19 cellular contexts compared by ENCODE assay signal in the genomic region with DNA sequence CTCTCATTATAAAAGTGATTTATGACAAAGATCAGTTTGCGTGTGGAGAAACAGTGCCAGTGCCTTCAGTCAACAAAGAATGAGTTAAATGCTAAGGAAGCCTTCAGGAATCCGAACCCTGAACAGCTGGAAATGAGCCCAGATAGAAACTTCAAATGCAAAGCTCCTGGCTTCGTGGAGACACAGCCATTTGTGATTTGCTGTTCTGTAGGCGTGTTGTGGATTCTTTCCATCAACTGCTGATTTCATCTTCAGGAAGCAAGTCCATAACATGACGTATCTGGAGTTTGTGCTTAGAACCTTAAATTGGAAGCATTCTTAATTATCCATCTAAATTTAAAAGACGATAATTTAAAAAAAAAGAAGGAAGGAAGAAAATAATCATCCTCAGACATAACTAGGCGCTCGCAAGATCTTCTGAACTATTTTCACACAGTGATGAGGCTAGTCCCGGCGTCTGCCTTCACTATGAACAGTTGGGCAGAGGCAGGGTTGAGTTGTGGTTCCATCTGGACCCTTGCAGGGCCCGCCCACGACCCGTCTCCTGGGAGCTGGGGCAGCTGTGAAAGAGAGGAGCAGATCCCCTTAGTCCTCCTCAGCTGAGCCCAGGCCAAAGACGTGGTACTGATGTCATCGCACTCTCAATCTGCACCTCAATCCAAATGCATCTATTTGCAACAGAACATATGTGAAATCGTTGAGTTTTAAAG. TPM values are rescaled to one million over a fixed set of nuclear protein-coding genes. Genes with fewer than 3 reads are reported as not detected.
DNase-seq lines count a peak whose midpoint lies in the region; ATAC-seq and TF ChIP-seq lines count a peak whose summit lies in the region.
"Had no signal": no experiment of that assay in that cellular context is flagged by ENCODE, and none has a peak within 500 bp of the region (broad histone marks: within the 10 kb centered on the region; RNA-seq: fewer than 3 reads in every experiment).

No MANE protein-coding gene starts in this region.

- no peak for ATAC-seq in omental fat pad (ENCODE audit: low FRiP score)
- ATAC-seq: foreskin keratinocyte had no signal

- peak overlapping the region; percentile 28 to 76 (median 53) for H3K4me2 ChIP-seq in BLaER1 treated with 17β-estradiol and CSF1 and Interleukin-3, amounts not matched to agents 10 nM and 100 nM

- H3K4me1 ChIP-seq in BLaER1 treated with 17β-estradiol and CSF1 and Interleukin-3, amounts not matched to agents 10 nM and 100 nM, result peaks cover 12 to 47% (median 27%) of the 10 kb centered on the region in 10 experiments
- H3K4me1 ChIP-seq: foreskin keratinocyte had no signal

- H3K9ac ChIP-seq in BLaER1 treated with 17β-estradiol and CSF1 and Interleukin-3, amounts not matched to agents 10 nM and 100 nM, result peak overlapping the region in 2 of 11 experiments; percentile 1 to 42; a peak in 1 of 22 replicates

- H3K4me1 Mint-ChIP-seq in endothelial cell (ENCODE audit: unreplicated experiment), result no peaks in the 10 kb centered on the region

- H3K4me3 Mint-ChIP-seq in endothelial cell (ENCODE audit: unreplicated experiment), result peak overlapping the region; percentile 42
- H3K4me3 Mint-ChIP-seq: activated naive CD8-positive, alpha-beta T cell; dendritic cell treated with granulocyte-macrophage colony-stimulating factor and Interleukin-4, amounts not matched to agents 40 ng/mL and 50 ng/mL, for 4 days had no signal

- no peaks in the 10 kb centered on the region for H3K9me3 ChIP-seq in BLaER1 treated with 17β-estradiol and CSF1 and Interleukin-3, amounts not matched to agents 10 nM and 100 nM (replicated peaks in 1 of 11)
- H3K9me3 ChIP-seq: breast epithelium, neutrophil had no signal

- no peak for TF ChIP-seq CTCF in endothelial cell (IDR thresholded peaks at IDR 0.05; ENCODE audit: unreplicated experiment)
- TF ChIP-seq CTCF in coronary artery (IDR thresholded peaks at IDR 0.05), result no peak
- no peak for TF ChIP-seq CTCF in omental fat pad (IDR thresholded peaks at IDR 0.05)

- H3K27ac ChIP-seq in BLaER1 treated with 17β-estradiol and CSF1 and Interleukin-3, amounts not matched to agents 10 nM and 100 nM, result no peak overlapping the region
- H3K27ac ChIP-seq in coronary artery, result no peak overlapping the region
- H3K27ac ChIP-seq: breast epithelium, foreskin keratinocyte, neutrophil, RWPE1 had no signal

- no peak overlapping the region for H3K27ac Mint-ChIP-seq in endothelial cell (ENCODE audit: unreplicated experiment)
- H3K27ac Mint-ChIP-seq: activated naive CD8-positive, alpha-beta T cell; dendritic cell treated with granulocyte-macrophage colony-stimulating factor and Interleukin-4, amounts not matched to agents 40 ng/mL and 50 ng/mL, for 4 days had no signal

- no peaks in the 10 kb centered on the region for H3K27me3 ChIP-seq in BLaER1 treated with 17β-estradiol and CSF1 and Interleukin-3, amounts not matched to agents 10 nM and 100 nM
- H3K27me3 ChIP-seq: breast epithelium, foreskin keratinocyte, neutrophil had no signal

- H4K20me1 ChIP-seq in BLaER1 treated with 17β-estradiol and CSF1 and Interleukin-3, amounts not matched to agents 10 nM and 100 nM, result peaks cover 0 to 49% (median 9%) of the 10 kb centered on the region in 11 experiments; a peak in 12 of 22 replicates

- peaks cover 11% of the 10 kb centered on the region for H3K36me3 Mint-ChIP-seq in endothelial cell (ENCODE audit: low read depth, unreplicated experiment)

- DNase-seq in NCI-H1694 treated with DMSO at 0.1 percent for 48 hours (lab: John Stamatoyannopoulos, UW), result peak; percentile 89
- no peak for DNase-seq in endothelial cell (ENCODE audit: low spot score)
- peak; percentile 71 for DNase-seq in myocyte (ENCODE audit: low read depth)
- no peak for DNase-seq in coronary artery (ENCODE audit: low spot score)
- no peak for DNase-seq in cortex of kidney (lab: John Stamatoyannopoulos, UW)
- DNase-seq in omental fat pad (ENCODE audit: low spot score), result no peak
- no peak for DNase-seq in NCI-H774 (lab: John Stamatoyannopoulos, UW)
- DNase-seq: COR-L47, foreskin keratinocyte, MM.1S, NCI-H345, SW 1271 had no signal

- H3K27me3 Mint-ChIP-seq in endothelial cell (ENCODE audit: unreplicated experiment), result peaks cover 2% of the 10 kb centered on the region
- H3K27me3 Mint-ChIP-seq: activated naive CD8-positive, alpha-beta T cell; dendritic cell treated with granulocyte-macrophage colony-stimulating factor and Interleukin-4, amounts not matched to agents 40 ng/mL and 50 ng/mL, for 4 days had no signal

- no peaks in the 10 kb centered on the region for H3K9me3 Mint-ChIP-seq in endothelial cell (ENCODE audit: unreplicated experiment)
- H3K9me3 Mint-ChIP-seq: dendritic cell treated with granulocyte-macrophage colony-stimulating factor and Interleukin-4, amounts not matched to agents 40 ng/mL and 50 ng/mL, for 4 days had no signal

- peaks cover 11 to 68% (median 49%) of the 10 kb centered on the region in 11 experiments; a peak in 21 of 22 replicates for H3K36me3 ChIP-seq in BLaER1 treated with 17β-estradiol and CSF1 and Interleukin-3, amounts not matched to agents 10 nM and 100 nM
- H3K36me3 ChIP-seq: breast epithelium had no signal

- no peak overlapping the region for H3K4me3 ChIP-seq in BLaER1 treated with 17β-estradiol and CSF1 and Interleukin-3, amounts not matched to agents 10 nM and 100 nM
- no peak overlapping the region for H3K4me3 ChIP-seq in coronary artery
- H3K4me3 ChIP-seq: breast epithelium had no signal

RNA-seq across cellular contexts. Expression of gene TCFL5, which starts 15.6 kb away (rescaled TPM):
- total RNA-seq in endothelial cell (ENCODE audit: unreplicated experiment) (30.9 TPM), myocyte (9.3 and 12.5 TPM in 2 replicates), omental fat pad (1 to 10 TPM; 6.1 to 7.7 (median 6.3) TPM)
- 9.2 TPM for polyA plus RNA-seq in myocyte (2012)

RNA-seq across cellular contexts. Expression of gene COL9A3, which starts 29.1 kb away (rescaled TPM):
- total RNA-seq in endothelial cell (ENCODE audit: unreplicated experiment) (1.8 TPM), myocyte (0.05 TPM in 1 of 2 replicates, not detected in the other), omental fat pad (1 to 10 TPM; 2.3 to 6.3 (median 3.6) TPM)
- polyA plus RNA-seq in myocyte (2012), result 0.09 TPM
- total RNA-seq: H4 had no signal

RNA-seq across cellular contexts. Expression of gene OGFR, which starts 41.3 kb away (rescaled TPM):
- total RNA-seq in endothelial cell (ENCODE audit: unreplicated experiment) (27.6 TPM), myocyte (29.1 and 35.7 TPM in 2 replicates), omental fat pad (10 to 100 TPM; 34.0 to 84.2 (median 52.8) TPM)
- 28.1 TPM for polyA plus RNA-seq in myocyte (2012)

RNA-seq across cellular contexts. Expression of gene MRGBP, which starts 49.7 kb away (rescaled TPM):
- total RNA-seq in endothelial cell (ENCODE audit: unreplicated experiment), result 10.9 TPM
- 13.5 and 14.0 TPM in 2 replicates for total RNA-seq in myocyte
- polyA plus RNA-seq in myocyte (2012), result 16.6 TPM
- total RNA-seq in omental fat pad, result 10 to 100 TPM in 2 of 4 donors, 1 to 10 TPM in 2; 8.0 to 10.4 (median 9.1) TPM

Comparison
In these comparisons a context has a peak if more than half of its experiments do, and no peak if none do; other contexts are left out.
1. DNase-seq: peak in NCI-H1694 treated with DMSO at 0.1 percent for 48 hours (single experiment) and myocyte (single experiment); none in endothelial cell (single experiment), coronary artery (single experiment), cortex of kidney (single experiment), omental fat pad (single experiment) and NCI-H774 (single experiment).